In genomic region chr5:53126514-53126913, GRCh38 we compare ENCODE assay signal across 16 cellular contexts. TPM values are rescaled to one million over a fixed set of nuclear protein-coding genes. Genes with fewer than 3 reads are reported as not detected.
DNase-seq lines count a peak whose midpoint lies in the region; ATAC-seq and TF ChIP-seq lines count a peak whose summit lies in the region.
"Had no signal": no experiment of that assay in that cellular context is flagged by ENCODE, and none has a peak within 500 bp of the region (broad histone marks: within the 10 kb centered on the region; RNA-seq: fewer than 3 reads in every experiment).

No MANE protein-coding gene starts in this region.

- 70% methylated on average over 2 of the region's 3 CpGs for WGBS in mesenchymal stem cell
- 75% methylated on average over 3 of the region's 3 CpGs for WGBS in smooth muscle cell (ENCODE audit: low lambda C conversion rate)

- no peak overlapping the region for H4K91ac ChIP-seq in mesenchymal stem cell (ENCODE audit: low read length)

- no peak overlapping the region for H3K14ac ChIP-seq in mesenchymal stem cell (ENCODE audit: low read length in 2 of 2)

- H3K79me1 ChIP-seq in mesenchymal stem cell (replicated peaks; ENCODE audit: low read length, poor library complexity, severe bottlenecking), result no peaks in the 10 kb centered on the region

- H3K9me3 ChIP-seq in mesenchymal stem cell (ENCODE audit: control insufficient read depth, low read length) (no peaks in the 10 kb centered on the region), smooth muscle cell (replicated peaks; ENCODE audit: low read depth) (no peaks in the 10 kb centered on the region)

- H4K20me1 ChIP-seq in smooth muscle cell (ENCODE audit: low read depth), result no peaks in the 10 kb centered on the region

- H3K36me3 ChIP-seq in mesenchymal stem cell (ENCODE audit: control insufficient read depth in 1 of 2, insufficient read depth in 2 of 2, low read depth in 1 of 2, low read length in 2 of 2) (no peaks in the 10 kb centered on the region), smooth muscle cell (ENCODE audit: low read depth) (no peaks in the 10 kb centered on the region)

- no peak overlapping the region for H3K4me2 ChIP-seq in mesenchymal stem cell (ENCODE audit: low read length, poor library complexity, severe bottlenecking)
- no peak overlapping the region for H3K4me2 ChIP-seq in smooth muscle cell

- H3K79me2 ChIP-seq in smooth muscle cell (ENCODE audit: low read depth), result no peaks in the 10 kb centered on the region

- H3K18ac ChIP-seq in mesenchymal stem cell (ENCODE audit: low read depth in 1 of 2, low read length in 2 of 2), result no peak overlapping the region

- H3K27me3 ChIP-seq in mesenchymal stem cell (ENCODE audit: control insufficient read depth in 1 of 2, insufficient read depth in 1 of 2, low read length in 2 of 2) (no peaks in the 10 kb centered on the region), smooth muscle cell (ENCODE audit: low read depth) (no peaks in the 10 kb centered on the region)

- no peaks in the 10 kb centered on the region for H3F3A ChIP-seq in smooth muscle cell (ENCODE audit: low read depth)

- no peak overlapping the region for H3K27ac ChIP-seq in RWPE1
- H3K27ac ChIP-seq in mesenchymal stem cell (ENCODE audit: low read length, poor library complexity, severe bottlenecking), result peak overlapping the region; percentile 43
- no peak overlapping the region for H3K27ac ChIP-seq in smooth muscle cell (ENCODE audit: low read depth)
- H3K27ac ChIP-seq: SK-N-MC had no signal

- POLR2A ChIA-PET in RWPE1 (lab: Yijun Ruan, JAX; ENCODE audit: low non-redundant PET), result no interaction called here

- H3K4ac ChIP-seq in mesenchymal stem cell (ENCODE audit: low read depth in 1 of 2, low read length in 2 of 2), result no peak overlapping the region

- CTCF ChIA-PET in RWPE1 (lab: Yijun Ruan, JAX), result interaction anchor here (0.7 kb wide), 1 partner anchor 323 kb away, joined by 3 read pairs; no protein-coding TSS in a partner anchor

- no peak overlapping the region for H2BK120ac ChIP-seq in mesenchymal stem cell (ENCODE audit: low read depth, low read length)

- H3K23ac ChIP-seq in mesenchymal stem cell (ENCODE audit: low read length in 2 of 2), result no peak overlapping the region

- H2BK5ac ChIP-seq in mesenchymal stem cell (ENCODE audit: low read depth, low read length, poor library complexity, severe bottlenecking), result no peak overlapping the region

- H3K9ac ChIP-seq in mesenchymal stem cell (ENCODE audit: low read length) (no peak overlapping the region), smooth muscle cell (ENCODE audit: low read depth) (no peak overlapping the region)

- H2BK12ac ChIP-seq in mesenchymal stem cell (ENCODE audit: low read length in 2 of 2), result no peak overlapping the region

- ATAC-seq in GM21619 (IDR thresholded peaks at IDR 0.05; ENCODE audit: unreplicated experiment) (no peak), GM18519 (IDR thresholded peaks at IDR 0.05; ENCODE audit: low FRiP score, unreplicated experiment) (no peak)

- H2AK5ac ChIP-seq in mesenchymal stem cell (ENCODE audit: low read length, severe bottlenecking), result no peak overlapping the region

- no peak overlapping the region for H4K8ac ChIP-seq in mesenchymal stem cell (ENCODE audit: low read length)

- H3K4me3 ChIP-seq in choroid plexus epithelial cell (ENCODE audit: low read depth, low read length) (no peak overlapping the region), mesenchymal stem cell (ENCODE audit: insufficient read depth in 1 of 2, low read depth in 1 of 2, low read length in 2 of 2) (no peak overlapping the region), smooth muscle cell (no peak overlapping the region)
- H3K4me3 ChIP-seq: SK-N-MC had no signal

- no peak overlapping the region for H2BK15ac ChIP-seq in mesenchymal stem cell (ENCODE audit: low read depth, poor library complexity, severe bottlenecking)

- no peak overlapping the region for H2AFZ ChIP-seq in mesenchymal stem cell (ENCODE audit: low read depth, low read length)
- H2AFZ ChIP-seq in smooth muscle cell (ENCODE audit: low read depth), result no peak overlapping the region

- TF ChIP-seq CTCF in RWPE1 (conservative IDR thresholded peaks at IDR 0.05; ENCODE audit: low read depth) (no peak), choroid plexus epithelial cell (conservative IDR thresholded peaks at IDR 0.05; ENCODE audit: low read depth, low read length) (no peak), smooth muscle cell (IDR thresholded peaks at IDR 0.05; ENCODE audit: borderline replicate concordance, insufficient read depth, poor library complexity, severe bottlenecking) (no peak)

- peaks cover 2% of the 10 kb centered on the region for H3K4me1 ChIP-seq in mesenchymal stem cell (ENCODE audit: control insufficient read depth, insufficient read depth, low read depth, low read length)
- no peaks in the 10 kb centered on the region for H3K4me1 ChIP-seq in smooth muscle cell (ENCODE audit: low read depth)

- DNase-seq in EL, result peak; percentile 84
- DNase-seq in RWPE1 (ENCODE audit: low spot score), result peak; percentile 33
- peak; percentile 70 for DNase-seq in choroid plexus epithelial cell (ENCODE audit: low read depth)
- DNase-seq in mesenchymal stem cell, result peak; percentile 20
- DNase-seq in stimulated activated naive CD4-positive, alpha-beta T cell treated with Interleukin-2 at 50 U/mL for 16 hours (lab: John Stamatoyannopoulos, UW), result no peak
- DNase-seq in smooth muscle cell (lab: John Stamatoyannopoulos, UW; ENCODE audit: unreplicated experiment), result no peak
- DNase-seq: activated naive CD8-positive, alpha-beta T cell treated with anti-CD3 and anti-CD28 coated beads for 36 hours; activated T-cell treated with anti-CD3 and anti-CD28 coated beads, Interleukin-2, amount 50 U/mL, for 1 hour; cerebellar nuclear complex; H9; immature natural killer cell; NCI-H2081; NCI-H69 had no signal

RNA-seq across cellular contexts. Expression of gene MOCS2, which starts 17.0 kb away (rescaled TPM):
- 38.0 TPM for polyA plus RNA-seq in mesenchymal stem cell (2013, experiment 1 of 2)
- 38.0 TPM for polyA plus RNA-seq in mesenchymal stem cell (2013, experiment 2 of 2)
- 56.3 and 59.0 TPM in 2 replicates for total RNA-seq in smooth muscle cell
- polyA plus RNA-seq in smooth muscle cell, result 35.6 and 44.8 TPM in 2 replicates

Comparison
In these comparisons a context has a peak if more than half of its experiments do, and no peak if none do; other contexts are left out.
1. DNase-seq: peak in EL (single experiment), RWPE1 (single experiment), choroid plexus epithelial cell (single experiment) and mesenchymal stem cell (single experiment); none in stimulated activated naive CD4-positive, alpha-beta T cell treated with Interleukin-2 at 50 U/mL for 16 hours (single experiment) and smooth muscle cell (single experiment).